In the genomic region with DNA sequence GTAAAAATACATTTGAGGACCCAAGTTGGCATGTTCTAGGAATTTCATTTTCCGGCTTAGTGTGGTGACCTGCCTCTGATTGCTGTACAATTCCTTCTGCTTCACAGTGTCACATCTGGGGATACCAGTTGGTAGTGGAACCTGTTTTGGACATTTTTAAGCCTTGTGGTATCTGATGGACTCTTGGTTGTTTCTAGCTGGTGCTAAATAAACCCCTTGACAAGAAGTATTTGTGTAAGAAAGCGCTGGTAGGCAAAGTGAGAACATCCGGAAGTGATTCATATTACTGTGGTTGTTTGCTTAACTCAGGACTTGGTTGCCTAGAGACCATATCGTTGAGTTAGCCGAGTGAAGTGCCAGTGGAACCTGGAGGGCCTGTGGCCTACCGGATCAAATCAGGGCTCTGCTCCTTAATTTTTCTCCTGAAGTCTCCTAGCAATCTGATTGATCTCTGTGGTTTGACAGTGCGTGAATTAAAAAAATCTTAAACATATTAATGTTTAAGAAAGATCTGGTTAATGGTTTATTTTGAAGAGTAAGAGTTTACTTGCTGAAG, we compare ENCODE assay signal across 1 cellular context.
TF ChIP-seq lines count a peak whose summit lies in the region.

No MANE protein-coding gene starts in this region.

TF ChIP-seq in GM12878, 131 proteins besides CTCF, POLR2A, EP300 and RAD21 (continued from another document and continues in another):
- TF ChIP-seq, protein P1, sequence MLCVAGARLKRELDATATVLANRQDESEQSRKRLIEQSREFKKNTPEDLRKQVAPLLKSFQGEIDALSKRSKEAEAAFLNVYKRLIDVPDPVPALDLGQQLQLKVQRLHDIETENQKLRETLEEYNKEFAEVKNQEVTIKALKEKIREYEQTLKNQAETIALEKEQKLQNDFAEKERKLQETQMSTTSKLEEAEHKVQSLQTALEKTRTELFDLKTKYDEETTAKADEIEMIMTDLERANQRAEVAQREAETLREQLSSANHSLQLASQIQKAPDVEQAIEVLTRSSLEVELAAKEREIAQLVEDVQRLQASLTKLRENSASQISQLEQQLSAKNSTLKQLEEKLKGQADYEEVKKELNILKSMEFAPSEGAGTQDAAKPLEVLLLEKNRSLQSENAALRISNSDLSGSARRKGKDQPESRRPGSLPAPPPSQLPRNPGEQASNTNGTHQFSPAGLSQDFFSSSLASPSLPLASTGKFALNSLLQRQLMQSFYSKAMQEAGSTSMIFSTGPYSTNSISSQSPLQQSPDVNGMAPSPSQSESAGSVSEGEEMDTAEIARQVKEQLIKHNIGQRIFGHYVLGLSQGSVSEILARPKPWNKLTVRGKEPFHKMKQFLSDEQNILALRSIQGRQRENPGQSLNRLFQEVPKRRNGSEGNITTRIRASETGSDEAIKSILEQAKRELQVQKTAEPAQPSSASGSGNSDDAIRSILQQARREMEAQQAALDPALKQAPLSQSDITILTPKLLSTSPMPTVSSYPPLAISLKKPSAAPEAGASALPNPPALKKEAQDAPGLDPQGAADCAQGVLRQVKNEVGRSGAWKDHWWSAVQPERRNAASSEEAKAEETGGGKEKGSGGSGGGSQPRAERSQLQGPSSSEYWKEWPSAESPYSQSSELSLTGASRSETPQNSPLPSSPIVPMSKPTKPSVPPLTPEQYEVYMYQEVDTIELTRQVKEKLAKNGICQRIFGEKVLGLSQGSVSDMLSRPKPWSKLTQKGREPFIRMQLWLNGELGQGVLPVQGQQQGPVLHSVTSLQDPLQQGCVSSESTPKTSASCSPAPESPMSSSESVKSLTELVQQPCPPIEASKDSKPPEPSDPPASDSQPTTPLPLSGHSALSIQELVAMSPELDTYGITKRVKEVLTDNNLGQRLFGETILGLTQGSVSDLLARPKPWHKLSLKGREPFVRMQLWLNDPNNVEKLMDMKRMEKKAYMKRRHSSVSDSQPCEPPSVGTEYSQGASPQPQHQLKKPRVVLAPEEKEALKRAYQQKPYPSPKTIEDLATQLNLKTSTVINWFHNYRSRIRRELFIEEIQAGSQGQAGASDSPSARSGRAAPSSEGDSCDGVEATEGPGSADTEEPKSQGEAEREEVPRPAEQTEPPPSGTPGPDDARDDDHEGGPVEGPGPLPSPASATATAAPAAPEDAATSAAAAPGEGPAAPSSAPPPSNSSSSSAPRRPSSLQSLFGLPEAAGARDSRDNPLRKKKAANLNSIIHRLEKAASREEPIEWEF (IDR thresholded peaks at IDR 0.05; ENCODE audit: insufficient replicate concordance, low read depth, low read length) = no peak
- TF ChIP-seq, protein P2, sequence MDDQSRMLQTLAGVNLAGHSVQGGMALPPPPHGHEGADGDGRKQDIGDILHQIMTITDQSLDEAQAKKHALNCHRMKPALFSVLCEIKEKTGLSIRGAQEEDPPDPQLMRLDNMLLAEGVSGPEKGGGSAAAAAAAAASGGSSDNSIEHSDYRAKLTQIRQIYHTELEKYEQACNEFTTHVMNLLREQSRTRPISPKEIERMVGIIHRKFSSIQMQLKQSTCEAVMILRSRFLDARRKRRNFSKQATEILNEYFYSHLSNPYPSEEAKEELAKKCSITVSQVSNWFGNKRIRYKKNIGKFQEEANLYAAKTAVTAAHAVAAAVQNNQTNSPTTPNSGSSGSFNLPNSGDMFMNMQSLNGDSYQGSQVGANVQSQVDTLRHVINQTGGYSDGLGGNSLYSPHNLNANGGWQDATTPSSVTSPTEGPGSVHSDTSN (IDR thresholded peaks at IDR 0.05; ENCODE audit: insufficient replicate concordance, low read depth, low read length) = no peak
- no peak for TF ChIP-seq ZNF217 (IDR thresholded peaks at IDR 0.05)
- no peak for TF ChIP-seq SMAD5 (IDR thresholded peaks at IDR 0.05; ENCODE audit: low read depth)
- TF ChIP-seq, protein P3, sequence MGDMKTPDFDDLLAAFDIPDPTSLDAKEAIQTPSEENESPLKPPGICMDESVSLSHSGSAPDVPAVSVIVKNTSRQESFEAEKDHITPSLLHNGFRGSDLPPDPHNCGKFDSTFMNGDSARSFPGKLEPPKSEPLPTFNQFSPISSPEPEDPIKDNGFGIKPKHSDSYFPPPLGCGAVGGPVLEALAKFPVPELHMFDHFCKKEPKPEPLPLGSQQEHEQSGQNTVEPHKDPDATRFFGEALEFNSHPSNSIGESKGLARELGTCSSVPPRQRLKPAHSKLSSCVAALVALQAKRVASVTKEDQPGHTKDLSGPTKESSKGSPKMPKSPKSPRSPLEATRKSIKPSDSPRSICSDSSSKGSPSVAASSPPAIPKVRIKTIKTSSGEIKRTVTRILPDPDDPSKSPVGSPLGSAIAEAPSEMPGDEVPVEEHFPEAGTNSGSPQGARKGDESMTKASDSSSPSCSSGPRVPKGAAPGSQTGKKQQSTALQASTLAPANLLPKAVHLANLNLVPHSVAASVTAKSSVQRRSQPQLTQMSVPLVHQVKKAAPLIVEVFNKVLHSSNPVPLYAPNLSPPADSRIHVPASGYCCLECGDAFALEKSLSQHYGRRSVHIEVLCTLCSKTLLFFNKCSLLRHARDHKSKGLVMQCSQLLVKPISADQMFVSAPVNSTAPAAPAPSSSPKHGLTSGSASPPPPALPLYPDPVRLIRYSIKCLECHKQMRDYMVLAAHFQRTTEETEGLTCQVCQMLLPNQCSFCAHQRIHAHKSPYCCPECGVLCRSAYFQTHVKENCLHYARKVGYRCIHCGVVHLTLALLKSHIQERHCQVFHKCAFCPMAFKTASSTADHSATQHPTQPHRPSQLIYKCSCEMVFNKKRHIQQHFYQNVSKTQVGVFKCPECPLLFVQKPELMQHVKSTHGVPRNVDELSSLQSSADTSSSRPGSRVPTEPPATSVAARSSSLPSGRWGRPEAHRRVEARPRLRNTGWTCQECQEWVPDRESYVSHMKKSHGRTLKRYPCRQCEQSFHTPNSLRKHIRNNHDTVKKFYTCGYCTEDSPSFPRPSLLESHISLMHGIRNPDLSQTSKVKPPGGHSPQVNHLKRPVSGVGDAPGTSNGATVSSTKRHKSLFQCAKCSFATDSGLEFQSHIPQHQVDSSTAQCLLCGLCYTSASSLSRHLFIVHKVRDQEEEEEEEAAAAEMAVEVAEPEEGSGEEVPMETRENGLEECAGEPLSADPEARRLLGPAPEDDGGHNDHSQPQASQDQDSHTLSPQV (IDR thresholded peaks at IDR 0.05) = no peak
- no peak for TF ChIP-seq ZNF24 (IDR thresholded peaks at IDR 0.05)
- no peak for TF ChIP-seq ZZZ3 (IDR thresholded peaks at IDR 0.05; ENCODE audit: control insufficient read depth, insufficient read length, low read depth)
- TF ChIP-seq, protein P4, sequence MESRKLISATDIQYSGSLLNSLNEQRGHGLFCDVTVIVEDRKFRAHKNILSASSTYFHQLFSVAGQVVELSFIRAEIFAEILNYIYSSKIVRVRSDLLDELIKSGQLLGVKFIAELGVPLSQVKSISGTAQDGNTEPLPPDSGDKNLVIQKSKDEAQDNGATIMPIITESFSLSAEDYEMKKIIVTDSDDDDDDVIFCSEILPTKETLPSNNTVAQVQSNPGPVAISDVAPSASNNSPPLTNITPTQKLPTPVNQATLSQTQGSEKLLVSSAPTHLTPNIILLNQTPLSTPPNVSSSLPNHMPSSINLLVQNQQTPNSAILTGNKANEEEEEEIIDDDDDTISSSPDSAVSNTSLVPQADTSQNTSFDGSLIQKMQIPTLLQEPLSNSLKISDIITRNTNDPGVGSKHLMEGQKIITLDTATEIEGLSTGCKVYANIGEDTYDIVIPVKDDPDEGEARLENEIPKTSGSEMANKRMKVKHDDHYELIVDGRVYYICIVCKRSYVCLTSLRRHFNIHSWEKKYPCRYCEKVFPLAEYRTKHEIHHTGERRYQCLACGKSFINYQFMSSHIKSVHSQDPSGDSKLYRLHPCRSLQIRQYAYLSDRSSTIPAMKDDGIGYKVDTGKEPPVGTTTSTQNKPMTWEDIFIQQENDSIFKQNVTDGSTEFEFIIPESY (IDR thresholded peaks at IDR 0.05) = no peak
- TF ChIP-seq MXI1 (IDR thresholded peaks at IDR 0.05; ENCODE audit: low read depth, low read length) = peak; percentile 81
- no peak for TF ChIP-seq NR2C2 (IDR thresholded peaks at IDR 0.05; ENCODE audit: borderline replicate concordance, control insufficient read depth, insufficient read length, low read depth)
- TF ChIP-seq SMARCA5 (IDR thresholded peaks at IDR 0.05) = no peak
- no peak for TF ChIP-seq ZNF274 (IDR thresholded peaks at IDR 0.05; ENCODE audit: insufficient read depth, insufficient read length)
- no peak for TF ChIP-seq CEBPB (IDR thresholded peaks at IDR 0.05; ENCODE audit: borderline replicate concordance in 1 of 2, low read depth in 2 of 2, low read length in 2 of 2)
- no peak for TF ChIP-seq NFYA (IDR thresholded peaks at IDR 0.05; ENCODE audit: borderline replicate concordance, low read depth, low read length)
- no peak for TF ChIP-seq NR2C1 (IDR thresholded peaks at IDR 0.05)
- TF ChIP-seq IKZF2 (IDR thresholded peaks at IDR 0.05) = peak; percentile 39 to 40; a peak in 3 of 4 replicates
- no peak for TF ChIP-seq WRNIP1 (IDR thresholded peaks at IDR 0.05; ENCODE audit: borderline replicate concordance, low read depth, low read length)
- TF ChIP-seq TCF12 (IDR thresholded peaks at IDR 0.05; ENCODE audit: low read depth, low read length) = no peak
- TF ChIP-seq LARP7 (IDR thresholded peaks at IDR 0.05) = no peak
- TF ChIP-seq, protein P5, sequence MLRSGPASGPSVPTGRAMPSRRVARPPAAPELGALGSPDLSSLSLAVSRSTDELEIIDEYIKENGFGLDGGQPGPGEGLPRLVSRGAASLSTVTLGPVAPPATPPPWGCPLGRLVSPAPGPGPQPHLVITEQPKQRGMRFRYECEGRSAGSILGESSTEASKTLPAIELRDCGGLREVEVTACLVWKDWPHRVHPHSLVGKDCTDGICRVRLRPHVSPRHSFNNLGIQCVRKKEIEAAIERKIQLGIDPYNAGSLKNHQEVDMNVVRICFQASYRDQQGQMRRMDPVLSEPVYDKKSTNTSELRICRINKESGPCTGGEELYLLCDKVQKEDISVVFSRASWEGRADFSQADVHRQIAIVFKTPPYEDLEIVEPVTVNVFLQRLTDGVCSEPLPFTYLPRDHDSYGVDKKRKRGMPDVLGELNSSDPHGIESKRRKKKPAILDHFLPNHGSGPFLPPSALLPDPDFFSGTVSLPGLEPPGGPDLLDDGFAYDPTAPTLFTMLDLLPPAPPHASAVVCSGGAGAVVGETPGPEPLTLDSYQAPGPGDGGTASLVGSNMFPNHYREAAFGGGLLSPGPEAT (IDR thresholded peaks at IDR 0.05; ENCODE audit: low read depth) = no peak
- no peak for TF ChIP-seq ZSCAN29 (IDR thresholded peaks at IDR 0.05)
- no peak for TF ChIP-seq MEF2B (IDR thresholded peaks at IDR 0.05; ENCODE audit: partially characterized antibody, poor library complexity, severe bottlenecking)
- TF ChIP-seq, protein P6, sequence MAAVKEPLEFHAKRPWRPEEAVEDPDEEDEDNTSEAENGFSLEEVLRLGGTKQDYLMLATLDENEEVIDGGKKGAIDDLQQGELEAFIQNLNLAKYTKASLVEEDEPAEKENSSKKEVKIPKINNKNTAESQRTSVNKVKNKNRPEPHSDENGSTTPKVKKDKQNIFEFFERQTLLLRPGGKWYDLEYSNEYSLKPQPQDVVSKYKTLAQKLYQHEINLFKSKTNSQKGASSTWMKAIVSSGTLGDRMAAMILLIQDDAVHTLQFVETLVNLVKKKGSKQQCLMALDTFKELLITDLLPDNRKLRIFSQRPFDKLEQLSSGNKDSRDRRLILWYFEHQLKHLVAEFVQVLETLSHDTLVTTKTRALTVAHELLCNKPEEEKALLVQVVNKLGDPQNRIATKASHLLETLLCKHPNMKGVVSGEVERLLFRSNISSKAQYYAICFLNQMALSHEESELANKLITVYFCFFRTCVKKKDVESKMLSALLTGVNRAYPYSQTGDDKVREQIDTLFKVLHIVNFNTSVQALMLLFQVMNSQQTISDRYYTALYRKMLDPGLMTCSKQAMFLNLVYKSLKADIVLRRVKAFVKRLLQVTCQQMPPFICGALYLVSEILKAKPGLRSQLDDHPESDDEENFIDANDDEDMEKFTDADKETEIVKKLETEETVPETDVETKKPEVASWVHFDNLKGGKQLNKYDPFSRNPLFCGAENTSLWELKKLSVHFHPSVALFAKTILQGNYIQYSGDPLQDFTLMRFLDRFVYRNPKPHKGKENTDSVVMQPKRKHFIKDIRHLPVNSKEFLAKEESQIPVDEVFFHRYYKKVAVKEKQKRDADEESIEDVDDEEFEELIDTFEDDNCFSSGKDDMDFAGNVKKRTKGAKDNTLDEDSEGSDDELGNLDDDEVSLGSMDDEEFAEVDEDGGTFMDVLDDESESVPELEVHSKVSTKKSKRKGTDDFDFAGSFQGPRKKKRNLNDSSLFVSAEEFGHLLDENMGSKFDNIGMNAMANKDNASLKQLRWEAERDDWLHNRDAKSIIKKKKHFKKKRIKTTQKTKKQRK (IDR thresholded peaks at IDR 0.05; ENCODE audit: low read depth, low read length) = no peak
- TF ChIP-seq, protein P7, sequence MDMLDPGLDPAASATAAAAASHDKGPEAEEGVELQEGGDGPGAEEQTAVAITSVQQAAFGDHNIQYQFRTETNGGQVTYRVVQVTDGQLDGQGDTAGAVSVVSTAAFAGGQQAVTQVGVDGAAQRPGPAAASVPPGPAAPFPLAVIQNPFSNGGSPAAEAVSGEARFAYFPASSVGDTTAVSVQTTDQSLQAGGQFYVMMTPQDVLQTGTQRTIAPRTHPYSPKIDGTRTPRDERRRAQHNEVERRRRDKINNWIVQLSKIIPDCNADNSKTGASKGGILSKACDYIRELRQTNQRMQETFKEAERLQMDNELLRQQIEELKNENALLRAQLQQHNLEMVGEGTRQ (IDR thresholded peaks at IDR 0.05; ENCODE audit: borderline replicate concordance, low read depth, low read length) = no peak
- TF ChIP-seq, protein P8, sequence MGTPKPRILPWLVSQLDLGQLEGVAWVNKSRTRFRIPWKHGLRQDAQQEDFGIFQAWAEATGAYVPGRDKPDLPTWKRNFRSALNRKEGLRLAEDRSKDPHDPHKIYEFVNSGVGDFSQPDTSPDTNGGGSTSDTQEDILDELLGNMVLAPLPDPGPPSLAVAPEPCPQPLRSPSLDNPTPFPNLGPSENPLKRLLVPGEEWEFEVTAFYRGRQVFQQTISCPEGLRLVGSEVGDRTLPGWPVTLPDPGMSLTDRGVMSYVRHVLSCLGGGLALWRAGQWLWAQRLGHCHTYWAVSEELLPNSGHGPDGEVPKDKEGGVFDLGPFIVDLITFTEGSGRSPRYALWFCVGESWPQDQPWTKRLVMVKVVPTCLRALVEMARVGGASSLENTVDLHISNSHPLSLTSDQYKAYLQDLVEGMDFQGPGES (IDR thresholded peaks at IDR 0.05) = no peak
- TF ChIP-seq BRCA1 (IDR thresholded peaks at IDR 0.05; ENCODE audit: low read depth, low read length) = no peak
- TF ChIP-seq MYB (IDR thresholded peaks at IDR 0.05; ENCODE audit: borderline replicate concordance, low read depth, low read length) = no peak
- no peak for TF ChIP-seq HDAC2 (IDR thresholded peaks at IDR 0.05)
- no peak for TF ChIP-seq ASH2L (IDR thresholded peaks at IDR 0.05; ENCODE audit: borderline replicate concordance, low read depth)
- no peak for TF ChIP-seq RBBP5 (conservative IDR thresholded peaks at IDR 0.05)
- TF ChIP-seq BMI1 (IDR thresholded peaks at IDR 0.05; ENCODE audit: borderline replicate concordance) = peak; percentile 89
- no peak for TF ChIP-seq POU2F2 (IDR thresholded peaks at IDR 0.05; ENCODE audit: borderline replicate concordance, low read depth, low read length)
- 0 out of 2 replicates have a peak, but pooled peaks have one; percentile 38 for TF ChIP-seq NBN (IDR thresholded peaks at IDR 0.05)
- TF ChIP-seq RAD51 (IDR thresholded peaks at IDR 0.05) = no peak
